9 cellular contexts compared by ENCODE assay signal in genomic region chr12:110520876-110521712, GRCh38. TPM values are rescaled to one million over a fixed set of nuclear protein-coding genes. Genes with fewer than 3 reads are reported as not detected.
DNase-seq lines count a peak whose midpoint lies in the region; ATAC-seq and TF ChIP-seq lines count a peak whose summit lies in the region.
"Not testable (repeated sequence)": the region's sequence is repeated elsewhere in the genome, so short reads cannot be mapped to it uniquely, and the experiment has no call there.
"Had no signal": no experiment of that assay in that cellular context is flagged by ENCODE, and none has a peak within 500 bp of the region (broad histone marks: within the 10 kb centered on the region; RNA-seq: fewer than 3 reads in every experiment).

No MANE protein-coding gene starts in this region.

- CTCF ChIA-PET in IMR-90 (lab: Yijun Ruan, JAX) = interaction anchor here (0.6 kb wide), 1 partner anchor 12 kb away, joined by 3 read pairs; no protein-coding TSS in a partner anchor
- CTCF ChIA-PET in activated CD8-positive, alpha-beta T cell treated with anti-CD3 and anti-CD28 coated beads for 36 hours (lab: Charles Lee) = interaction anchor here (1.3 to 6.7 kb wide), 2 partner anchors 11 to 81 kb away, joined by 3 to 45 read pairs; no protein-coding TSS in a partner anchor

- in situ Hi-C loops in IMR-90 (cut with MboI; ENCODE audit: low sequenced_read_pairs) = not testable (repeated sequence)

- TF ChIP-seq CTCF in IMR-90 (conservative IDR thresholded peaks at IDR 0.05; ENCODE audit: low read depth, low read length); activated CD8-positive, alpha-beta T cell treated with anti-CD3 and anti-CD28 coated beads for 36 hours (IDR thresholded peaks at IDR 0.05): not testable (repeated sequence)

- H3K27ac Mint-ChIP-seq in activated CD8-positive, alpha-beta T cell treated with anti-CD3 and anti-CD28 coated beads for 36 hours = not testable (repeated sequence)
- H3K27ac Mint-ChIP-seq in activated T-helper 17 cell treated with anti-CD3 and anti-CD28 coated beads, Interleukin-2, amount 50 U/mL, for 72 hours = peak overlapping the region; percentile 62

- POLR2A ChIA-PET in IMR-90 (lab: Charles Lee; ENCODE audit: unreplicated experiment); activated CD8-positive, alpha-beta T cell treated with anti-CD3 and anti-CD28 coated beads for 36 hours (lab: Charles Lee): not testable (repeated sequence)

- intact Hi-C loops in IMR-90 (cut with micrococcal nuclease); activated CD8-positive, alpha-beta T cell treated with anti-CD3 and anti-CD28 coated beads for 36 hours (cut with micrococcal nuclease): not testable (repeated sequence)

- H4K8ac ChIP-seq in IMR-90 (ENCODE audit: low read depth in 2 of 2, low read length in 2 of 2) = not testable (repeated sequence)

- H2BK120ac ChIP-seq in IMR-90 (ENCODE audit: low read depth, low read length) = not testable (repeated sequence)

- H3K9me1 ChIP-seq in IMR-90 (ENCODE audit: insufficient read depth, low read length) = not testable (repeated sequence)

- not testable (repeated sequence) for H3K36me3 Mint-ChIP-seq in activated CD8-positive, alpha-beta T cell treated with anti-CD3 and anti-CD28 coated beads for 36 hours (ENCODE audit: low read depth); activated T-helper 17 cell treated with anti-CD3 and anti-CD28 coated beads, Interleukin-2, amount 50 U/mL, for 72 hours (ENCODE audit: low read depth)

- H2BK15ac ChIP-seq in IMR-90 (ENCODE audit: low read depth, low read length) = not testable (repeated sequence)

- not testable (repeated sequence) for H2AFZ ChIP-seq in IMR-90 (replicated peaks; ENCODE audit: low read length, poor library complexity)

- H2AK5ac ChIP-seq in IMR-90 (ENCODE audit: low read depth, low read length) = not testable (repeated sequence)

- not testable (repeated sequence) for H3K9me3 ChIP-seq in IMR-90 (ENCODE audit: control insufficient read depth, insufficient read depth, low read length); adipocyte (ENCODE audit: control insufficient read depth, low read length)

- H3K27me3 Mint-ChIP-seq in activated CD8-positive, alpha-beta T cell treated with anti-CD3 and anti-CD28 coated beads for 36 hours; activated T-helper 17 cell treated with anti-CD3 and anti-CD28 coated beads, Interleukin-2, amount 50 U/mL, for 72 hours: not testable (repeated sequence)

- DNase-seq in IMR-90 = not testable (repeated sequence)
- DNase-seq in activated CD8-positive, alpha-beta T cell treated with anti-CD3 and anti-CD28 coated beads for 36 hours = peak; percentile 31
- DNase-seq in adipocyte (ENCODE audit: low read depth) (peak; percentile 29), fibroblast of peridontal ligament (ENCODE audit: extremely low read depth) (peak; percentile 25)
- DNase-seq in stimulated activated CD4-positive, alpha-beta T cell treated with anti-CD3 and anti-CD28 coated beads, Interleukin-2, amount 100 ng/mL, for 24 hours = peak; percentile 32 to 35
- DNase-seq in stimulated activated naive CD4-positive, alpha-beta T cell treated with Interleukin-2 at 50 U/mL for 16 hours (lab: John Stamatoyannopoulos, UW) = peak; percentile 23

- H3K79me1 ChIP-seq in IMR-90 (ENCODE audit: low read depth in 1 of 2, low read length in 2 of 2) = not testable (repeated sequence)

- not testable (repeated sequence) for TF ChIP-seq POLR2A in IMR-90 (IDR thresholded peaks at IDR 0.05; ENCODE audit: low read depth, low read length)

- not testable (repeated sequence) for H4K5ac ChIP-seq in IMR-90 (ENCODE audit: low read depth, low read length)

- dilution Hi-C loops in IMR-90 (cut with HindIII; ENCODE audit: low sequenced_read_pairs, unreplicated experiment) = not testable (repeated sequence)

- not testable (repeated sequence) for H3K23ac ChIP-seq in IMR-90 (ENCODE audit: low read depth, low read length)

- H2AK9ac ChIP-seq in IMR-90 (replicated peaks; ENCODE audit: low read depth, low read length, poor library complexity) = not testable (repeated sequence)

- BruUV-seq in IMR-90 (replicated peaks; lab: Mats Ljungman, UMichigan) = not testable (repeated sequence)

- H2BK5ac ChIP-seq in IMR-90 (ENCODE audit: low read depth, low read length, poor library complexity, severe bottlenecking) = not testable (repeated sequence)

- WGBS in IMR-90 (ENCODE audit: extremely low coverage in 2 of 2, insufficient read length in 1 of 2), 2 experiments = 80% methylated on average over 1 of the region's 11 CpGs; no CpG with 5 or more reads in 1 of the 2 experiments

- H3K36me3 ChIP-seq in IMR-90 (ENCODE audit: control insufficient read depth, insufficient read depth, low read length); adipocyte (ENCODE audit: control insufficient read depth, insufficient read depth, low read length, severe bottlenecking): not testable (repeated sequence)

- H2BK20ac ChIP-seq in IMR-90 (ENCODE audit: low read depth, low read length) = not testable (repeated sequence)

- not testable (repeated sequence) for H3K4me2 ChIP-seq in IMR-90 (ENCODE audit: low read depth, low read length)

- H3K27ac ChIP-seq in IMR-90 (ENCODE audit: insufficient read depth, low read length) = not testable (repeated sequence)

- H4K91ac ChIP-seq in IMR-90 (ENCODE audit: insufficient read depth, low read depth, low read length) = not testable (repeated sequence)

- H3K14ac ChIP-seq in IMR-90 (replicated peaks; ENCODE audit: low read depth, low read length) = not testable (repeated sequence)

- not testable (repeated sequence) for H3K4ac ChIP-seq in IMR-90 (ENCODE audit: low read depth, low read length)

- ATAC-seq in IMR-90 (ENCODE audit: low read depth) = not testable (repeated sequence)
- ATAC-seq in activated CD4-positive, CD25-positive, alpha-beta regulatory T cell treated with anti-CD3 and anti-CD28 coated beads, Interleukin-2, amount 50 U/mL, for 24 hours = peak; percentile 76 to 84
- ATAC-seq in activated CD8-positive, alpha-beta T cell treated with anti-CD3 and anti-CD28 coated beads for 36 hours = peak; percentile 39
- ATAC-seq in activated T-helper 17 cell treated with anti-CD3 and anti-CD28 coated beads, Interleukin-2, amount 50 U/mL, for 72 hours (replicated peaks) = peak; percentile 92

- not testable (repeated sequence) for H4K20me1 ChIP-seq in IMR-90 (ENCODE audit: insufficient read depth, low read length)

- H3K4me3 Mint-ChIP-seq in activated CD8-positive, alpha-beta T cell treated with anti-CD3 and anti-CD28 coated beads for 36 hours = not testable (repeated sequence)
- peak overlapping the region; percentile 42 for H3K4me3 Mint-ChIP-seq in activated T-helper 17 cell treated with anti-CD3 and anti-CD28 coated beads, Interleukin-2, amount 50 U/mL, for 72 hours

- not testable (repeated sequence) for H3K4me1 ChIP-seq in IMR-90 (ENCODE audit: control insufficient read depth, insufficient read depth, low read length); adipocyte (ENCODE audit: control insufficient read depth, insufficient read depth, low read length)

- TF ChIP-seq RAD21 in IMR-90 (IDR thresholded peaks at IDR 0.05; ENCODE audit: low read length) = not testable (repeated sequence)

- not testable (repeated sequence) for H3K9me3 Mint-ChIP-seq in activated CD8-positive, alpha-beta T cell treated with anti-CD3 and anti-CD28 coated beads for 36 hours; activated T-helper 17 cell treated with anti-CD3 and anti-CD28 coated beads, Interleukin-2, amount 50 U/mL, for 72 hours

- not testable (repeated sequence) for H3K9ac ChIP-seq in IMR-90 (ENCODE audit: low read depth, low read length); adipocyte (ENCODE audit: low read length)

- H3K4me1 Mint-ChIP-seq in activated CD8-positive, alpha-beta T cell treated with anti-CD3 and anti-CD28 coated beads for 36 hours (ENCODE audit: low read depth); activated T-helper 17 cell treated with anti-CD3 and anti-CD28 coated beads, Interleukin-2, amount 50 U/mL, for 72 hours: not testable (repeated sequence)

- not testable (repeated sequence) for H3K56ac ChIP-seq in IMR-90 (ENCODE audit: extremely low read depth, insufficient read depth, low read length)

- H3K18ac ChIP-seq in IMR-90 (ENCODE audit: low read depth, low read length) = not testable (repeated sequence)

- H3K27me3 ChIP-seq in IMR-90 (ENCODE audit: control insufficient read depth, insufficient read depth, low read length); adipocyte (replicated peaks; ENCODE audit: control insufficient read depth, insufficient read depth, low read length): not testable (repeated sequence)

- not testable (repeated sequence) for H3K4me3 ChIP-seq in IMR-90 (ENCODE audit: insufficient read depth, low read depth, low read length); adipocyte (ENCODE audit: low read length)

RNA-seq across cellular contexts. Expression of gene RAD9B, which starts 19.0 kb away (rescaled TPM):
- 0.18 and 0.56 TPM in 2 replicates for total RNA-seq in IMR-90 (2012; rRNA removed)
- polyA plus RNA-seq in IMR-90 (2012; rRNA removed) = 0.09 TPM in 2 replicates
- polyA plus RNA-seq in IMR-90 (2012; cell fraction: cytosol; rRNA removed) = 0.03 and 0.05 TPM in 2 replicates
- polyA plus RNA-seq in IMR-90 (2012; cell fraction: nucleus; rRNA removed; ENCODE audit: low replicate concordance) = 0.14 and 0.18 TPM in 2 replicates
- 1 to 10 TPM; 1.7 to 1.9 TPM for total RNA-seq in activated CD8-positive, alpha-beta T cell treated with anti-CD3 and anti-CD28 coated beads for 36 hours
- total RNA-seq in activated T-helper 17 cell treated with anti-CD3 and anti-CD28 coated beads, Interleukin-2, amount 50 U/mL, for 72 hours = 1 to 10 TPM; 1.5 to 2.5 TPM
- total RNA-seq: H1 had no signal

RNA-seq across cellular contexts. Expression of gene VPS29, which starts 19.2 kb away (rescaled TPM):
- 102 and 150 TPM in 2 replicates for total RNA-seq in IMR-90 (2012; rRNA removed)
- polyA plus RNA-seq in IMR-90 (2012; rRNA removed) = 116 and 122 TPM in 2 replicates
- 34.1 and 39.8 TPM in 2 replicates for polyA plus RNA-seq in IMR-90 (2012; cell fraction: cytosol; rRNA removed)
- polyA plus RNA-seq in IMR-90 (2012; cell fraction: nucleus; rRNA removed; ENCODE audit: low replicate concordance) = 19.2 and 229 TPM in 2 replicates
- 10 to 100 TPM; 71.7 to 76.4 TPM for total RNA-seq in activated CD8-positive, alpha-beta T cell treated with anti-CD3 and anti-CD28 coated beads for 36 hours
- 100 to 1,000 TPM; 103 to 125 TPM for total RNA-seq in activated T-helper 17 cell treated with anti-CD3 and anti-CD28 coated beads, Interleukin-2, amount 50 U/mL, for 72 hours

RNA-seq across cellular contexts. Expression of gene FAM216A, which starts 52.4 kb away (rescaled TPM):
- total RNA-seq in IMR-90 (2012; rRNA removed) = 14.0 and 18.9 TPM in 2 replicates
- 31.1 and 31.4 TPM in 2 replicates for polyA plus RNA-seq in IMR-90 (2012; rRNA removed)
- 8.7 and 14.4 TPM in 2 replicates for polyA plus RNA-seq in IMR-90 (2012; cell fraction: cytosol; rRNA removed)
- polyA plus RNA-seq in IMR-90 (2012; cell fraction: nucleus; rRNA removed; ENCODE audit: low replicate concordance) = 10.4 and 28.3 TPM in 2 replicates
- total RNA-seq in activated CD8-positive, alpha-beta T cell treated with anti-CD3 and anti-CD28 coated beads for 36 hours = 10 to 100 TPM; 77.1 to 77.3 TPM
- total RNA-seq in activated T-helper 17 cell treated with anti-CD3 and anti-CD28 coated beads, Interleukin-2, amount 50 U/mL, for 72 hours = 10 to 100 TPM; 29.0 to 37.1 TPM

RNA-seq across cellular contexts. Expression of gene GPN3, which starts 53.0 kb away (rescaled TPM):
- total RNA-seq in IMR-90 (2012; rRNA removed) = 7.7 and 24.7 TPM in 2 replicates
- polyA plus RNA-seq in IMR-90 (2012; rRNA removed) = 11.4 and 14.9 TPM in 2 replicates
- 6.1 and 12.4 TPM in 2 replicates for polyA plus RNA-seq in IMR-90 (2012; cell fraction: cytosol; rRNA removed)
- 1.1 and 4.0 TPM in 2 replicates for polyA plus RNA-seq in IMR-90 (2012; cell fraction: nucleus; rRNA removed; ENCODE audit: low replicate concordance)
- total RNA-seq in activated CD8-positive, alpha-beta T cell treated with anti-CD3 and anti-CD28 coated beads for 36 hours = 10 to 100 TPM; 69.1 TPM
- 10 to 100 TPM; 31.4 to 41.8 TPM for total RNA-seq in activated T-helper 17 cell treated with anti-CD3 and anti-CD28 coated beads, Interleukin-2, amount 50 U/mL, for 72 hours
